ENCODE assay signal across 8 cellular contexts in the genomic region with DNA sequence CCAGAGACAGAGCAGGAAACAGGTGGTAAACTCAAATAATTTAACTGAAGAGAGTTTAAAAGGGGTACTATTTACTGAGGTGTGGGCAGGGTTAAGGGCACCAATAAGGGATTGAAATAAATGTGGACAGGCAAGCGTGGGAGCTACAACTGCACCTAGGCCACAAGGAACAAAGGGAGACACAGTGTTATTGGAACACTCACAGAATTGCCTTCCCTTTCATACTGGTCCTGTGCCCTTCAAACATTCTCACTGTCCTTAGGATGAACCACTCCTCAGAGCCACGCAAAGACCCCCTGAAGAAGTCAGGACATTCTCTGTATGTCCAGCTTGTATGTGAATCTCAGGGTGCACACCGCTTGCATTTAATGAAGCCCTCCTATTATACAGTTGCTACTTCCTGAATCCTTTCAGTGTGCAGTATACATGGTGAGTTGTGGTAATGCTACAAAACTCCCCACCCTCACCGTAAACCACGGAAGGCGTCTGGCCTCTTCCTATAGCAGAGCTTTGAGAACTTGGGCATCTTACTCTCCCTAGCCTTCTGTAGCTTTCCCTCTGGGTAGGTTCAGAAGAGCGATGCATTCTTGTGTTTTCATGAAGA. TPM values are rescaled to one million over a fixed set of nuclear protein-coding genes. Genes with fewer than 3 reads are reported as not detected.
DNase-seq lines count a peak whose midpoint lies in the region; ATAC-seq and TF ChIP-seq lines count a peak whose summit lies in the region.

No MANE protein-coding gene starts in this region.

- peak; percentile 34 for DNase-seq in activated CD4-positive, CD25-positive, alpha-beta regulatory T cell treated with anti-CD3 and anti-CD28 coated beads, Interleukin-2, amount 50 U/mL, for 16 hours (ENCODE audit: low read depth, low spot score)
- no peak for DNase-seq in coronary artery (ENCODE audit: low spot score)
- no peak for DNase-seq in HCEC 1CT
- DNase-seq in SHP77 (lab: John Stamatoyannopoulos, UW): no peak

- peak overlapping the region; percentile 91 for H3K27ac ChIP-seq in thymus (ENCODE audit: low read depth)
- peak overlapping the region in 1 of 2 donors; percentile 31 for H3K27ac ChIP-seq in coronary artery

- H3K4me3 ChIP-seq in thymus (ENCODE audit: low read length): peak overlapping the region; percentile 7
- no peak overlapping the region for H3K4me3 ChIP-seq in coronary artery

- no peak for TF ChIP-seq CTCF in coronary artery (IDR thresholded peaks at IDR 0.05)

- ATAC-seq in GM18909 (IDR thresholded peaks at IDR 0.05; ENCODE audit: poor library complexity, unreplicated experiment) (peak; percentile 95), HG03066 (IDR thresholded peaks at IDR 0.05; ENCODE audit: low read depth, unreplicated experiment) (peak; percentile 70), esophagus mucosa (peak; percentile 42)

- H3K36me3 ChIP-seq in thymus (ENCODE audit: control insufficient read depth, insufficient read depth): no peaks in the 10 kb centered on the region

- no peaks in the 10 kb centered on the region for H3K27me3 ChIP-seq in thymus (ENCODE audit: control insufficient read depth, insufficient read depth)

- no peaks in the 10 kb centered on the region for H3K9me3 ChIP-seq in thymus (ENCODE audit: control insufficient read depth)

- WGBS in thymus: 11% methylated on average over 7 of the region's 7 CpGs

- peaks cover 5% of the 10 kb centered on the region for H3K4me1 ChIP-seq in thymus (ENCODE audit: control insufficient read depth, insufficient read depth, low read length)

RNA-seq across cellular contexts. Expression of gene MRPL1, which starts 9.6 kb away (rescaled TPM):
- total RNA-seq in esophagus mucosa: 35.3 TPM
- 74.7 TPM for polyA plus RNA-seq in thymus

RNA-seq across cellular contexts. Expression of gene CNOT6L, which starts 33.8 kb away (rescaled TPM):
- 30.9 TPM for total RNA-seq in esophagus mucosa
- polyA plus RNA-seq in thymus: 28.4 TPM

Comparison
In these comparisons a context has a peak if more than half of its experiments do, and no peak if none do; other contexts are left out.
1. ATAC-seq: peak in every context shown above with its lines; median percentile 95 in GM18909; 70 in HG03066; 42 in esophagus mucosa.